Comparison of ENCODE assay signal across 25 cellular contexts in genomic region chr2:44746856-44747612, GRCh38.
DNase-seq lines count a peak whose midpoint lies in the region; ATAC-seq and TF ChIP-seq lines count a peak whose summit lies in the region.
"Had no signal": no experiment of that assay in that cellular context is flagged by ENCODE, and none has a peak within 500 bp of the region (broad histone marks: within the 10 kb centered on the region; RNA-seq: fewer than 3 reads in every experiment).

No MANE protein-coding gene starts in this region.

- no peak overlapping the region for H3K4me3 Mint-ChIP-seq in natural killer cell treated with Interleukin-12 subunit alpha and Interleukin-12 subunit beta and Interleukin-15 and Interleukin-18, amount 100 ng/mL, for 72 hours
- no peak overlapping the region for H3K4me3 Mint-ChIP-seq in CD4-positive, alpha-beta T cell
- H3K4me3 Mint-ChIP-seq: activated B cell treated with CpG ODN at 0.5 μM for 24 hours; activated naive CD4-positive, alpha-beta T cell treated with anti-CD3 and anti-CD28 coated beads, Interleukin-2, amount 50 U/mL, for 24 hours; HFFc6; naive B cell; stimulated activated memory B cell treated with anti-CD40 and anti-IgM and Interleukin-4, amounts not matched to agents 10 μg/mL and 1 μg/mL and 100 μg/mL, for 72 hours had no signal

- no peaks in the 10 kb centered on the region for H3K9me3 ChIP-seq in breast epithelium
- no peaks in the 10 kb centered on the region for H3K9me3 ChIP-seq in MG63
- H3K9me3 ChIP-seq in CD4-positive, alpha-beta T cell (ENCODE audit: control insufficient read depth, low read length), result no peaks in the 10 kb centered on the region
- H3K9me3 ChIP-seq: BE2C, spleen had no signal

- no peak for TF ChIP-seq POLR2A in breast epithelium (IDR thresholded peaks at IDR 0.05)

- CTCF ChIA-PET in CD4-positive, alpha-beta T cell (lab: Charles Lee), result no interaction called here

- H3K27me3 Mint-ChIP-seq in natural killer cell treated with Interleukin-12 subunit alpha and Interleukin-12 subunit beta and Interleukin-15 and Interleukin-18, amount 100 ng/mL, for 72 hours, result peaks cover 8 to 12% of the 10 kb centered on the region in 2 donors
- H3K27me3 Mint-ChIP-seq in CD4-positive, alpha-beta T cell, result no peaks in the 10 kb centered on the region
- H3K27me3 Mint-ChIP-seq: activated B cell treated with CpG ODN at 0.5 μM for 24 hours; activated naive CD4-positive, alpha-beta T cell treated with anti-CD3 and anti-CD28 coated beads, Interleukin-2, amount 50 U/mL, for 24 hours; naive B cell; stimulated activated memory B cell treated with anti-CD40 and anti-IgM and Interleukin-4, amounts not matched to agents 10 μg/mL and 1 μg/mL and 100 μg/mL, for 72 hours had no signal

- H3K36me3 ChIP-seq in breast epithelium (no peaks in the 10 kb centered on the region), MG63 (no peaks in the 10 kb centered on the region)
- H3K36me3 ChIP-seq: BE2C had no signal

- H3K36me3 Mint-ChIP-seq in natural killer cell treated with Interleukin-12 subunit alpha and Interleukin-12 subunit beta and Interleukin-15 and Interleukin-18, amount 100 ng/mL, for 72 hours, result peaks cover 10% of the 10 kb centered on the region
- H3K36me3 Mint-ChIP-seq in CD4-positive, alpha-beta T cell (ENCODE audit: low read depth), result peaks cover 46% of the 10 kb centered on the region

- POLR2A ChIA-PET in CD4-positive, alpha-beta T cell (lab: Charles Lee), result no interaction called here

- H3K27me3 ChIP-seq in breast epithelium (no peaks in the 10 kb centered on the region), MG63 (no peaks in the 10 kb centered on the region)
- H3K27me3 ChIP-seq in CD4-positive, alpha-beta T cell (ENCODE audit: control insufficient read depth, insufficient read depth, low read length), result no peaks in the 10 kb centered on the region
- H3K27me3 ChIP-seq: BE2C, spleen had no signal

- DNase-seq in DMS79 (lab: John Stamatoyannopoulos, UW) (peak; percentile 46), LNCaP clone FGC (ENCODE audit: low read depth) (peak; percentile 27), breast epithelium (ENCODE audit: low spot score in 2 of 2) (no peak), myocyte (ENCODE audit: low read depth) (peak; percentile 29), amygdala (lab: John Stamatoyannopoulos, UW) (no peak), MG63 (no peak)
- DNase-seq in natural killer cell treated with Interleukin-12 subunit alpha and Interleukin-12 subunit beta and Interleukin-15 and Interleukin-18, amount 100 ng/mL, for 72 hours (ENCODE audit: low spot score), result no peak
- no peak for DNase-seq in CD4-positive, alpha-beta T cell
- DNase-seq: activated B cell treated with CpG ODN at 0.5 μM for 24 hours; activated CD8-positive, alpha-beta memory T cell treated with anti-CD3 and anti-CD28 coated beads, Interleukin-2, amount 50 U/mL, for 4 hours; anterior cingulate cortex; BE2C; dermis blood vessel endothelial cell; HFFc6; KG1; left cardiac atrium; mesenchymal stem cell; naive B cell; NCI-H1694; NCI-H2227 treated with DMSO at 0.1 percent for 48 hours; RPMI8226; spleen; stimulated activated CD4-positive, alpha-beta T cell treated with anti-CD3 and anti-CD28 coated beads, Interleukin-2, amount 100 ng/mL, for 48 hours had no signal

- no peaks in the 10 kb centered on the region for H3K4me1 ChIP-seq in breast epithelium
- H3K4me1 ChIP-seq: spleen had no signal

- no peak overlapping the region for H3K27ac Mint-ChIP-seq in natural killer cell treated with Interleukin-12 subunit alpha and Interleukin-12 subunit beta and Interleukin-15 and Interleukin-18, amount 100 ng/mL, for 72 hours
- no peak overlapping the region for H3K27ac Mint-ChIP-seq in CD4-positive, alpha-beta T cell
- H3K27ac Mint-ChIP-seq: activated B cell treated with CpG ODN at 0.5 μM for 24 hours; activated naive CD4-positive, alpha-beta T cell treated with anti-CD3 and anti-CD28 coated beads, Interleukin-2, amount 50 U/mL, for 24 hours; HFFc6; naive B cell; stimulated activated memory B cell treated with anti-CD40 and anti-IgM and Interleukin-4, amounts not matched to agents 10 μg/mL and 1 μg/mL and 100 μg/mL, for 72 hours had no signal

- ATAC-seq in natural killer cell treated with Interleukin-12 subunit alpha and Interleukin-12 subunit beta and Interleukin-15 and Interleukin-18, amount 100 ng/mL, for 72 hours, result no peak
- ATAC-seq in CD4-positive, alpha-beta T cell (ENCODE audit: poor library complexity), result no peak
- ATAC-seq: stimulated activated memory B cell treated with anti-CD40 and anti-IgM and Interleukin-4, amounts not matched to agents 10 μg/mL and 1 μg/mL and 100 μg/mL, for 72 hours had no signal

- H3K9me3 Mint-ChIP-seq in natural killer cell treated with Interleukin-12 subunit alpha and Interleukin-12 subunit beta and Interleukin-15 and Interleukin-18, amount 100 ng/mL, for 72 hours, result no peaks in the 10 kb centered on the region
- no peaks in the 10 kb centered on the region for H3K9me3 Mint-ChIP-seq in CD4-positive, alpha-beta T cell
- H3K9me3 Mint-ChIP-seq: activated B cell treated with CpG ODN at 0.5 μM for 24 hours; activated naive CD4-positive, alpha-beta T cell treated with anti-CD3 and anti-CD28 coated beads, Interleukin-2, amount 50 U/mL, for 24 hours; HFFc6; naive B cell; stimulated activated memory B cell treated with anti-CD40 and anti-IgM and Interleukin-4, amounts not matched to agents 10 μg/mL and 1 μg/mL and 100 μg/mL, for 72 hours had no signal

- no peak for TF ChIP-seq CTCF in LNCaP clone FGC (IDR thresholded peaks at IDR 0.05; ENCODE audit: control insufficient read depth, extremely low read depth, insufficient read depth)
- TF ChIP-seq CTCF in breast epithelium (IDR thresholded peaks at IDR 0.05), result no peak
- no peak for TF ChIP-seq CTCF in CD4-positive, alpha-beta T cell (IDR thresholded peaks at IDR 0.05)

- H3K27ac ChIP-seq in breast epithelium, result peak overlapping the region; percentile 0 to 58
- no peak overlapping the region for H3K27ac ChIP-seq in CD4-positive, alpha-beta T cell (ENCODE audit: low read depth, low read length)
- H3K27ac ChIP-seq: spleen had no signal

- H3K4me1 Mint-ChIP-seq in natural killer cell treated with Interleukin-12 subunit alpha and Interleukin-12 subunit beta and Interleukin-15 and Interleukin-18, amount 100 ng/mL, for 72 hours (ENCODE audit: low read depth in 2 of 2), result peaks cover 4 to 8% of the 10 kb centered on the region in 2 donors
- no peaks in the 10 kb centered on the region for H3K4me1 Mint-ChIP-seq in CD4-positive, alpha-beta T cell (ENCODE audit: low read depth)
- H3K4me1 Mint-ChIP-seq: activated B cell treated with CpG ODN at 0.5 μM for 24 hours; activated naive CD4-positive, alpha-beta T cell treated with anti-CD3 and anti-CD28 coated beads, Interleukin-2, amount 50 U/mL, for 24 hours; stimulated activated memory B cell treated with anti-CD40 and anti-IgM and Interleukin-4, amounts not matched to agents 10 μg/mL and 1 μg/mL and 100 μg/mL, for 72 hours had no signal

- intact Hi-C loops in breast epithelium (cut with DNase I; ENCODE audit: low total_unique reads), result loop anchor here (10.0 kb wide), 1 partner anchor 1198 kb away; no protein-coding TSS in a partner anchor
- intact Hi-C loops in CD4-positive, alpha-beta T cell (cut with DNase I, micrococcal nuclease), result no loop called here

- H3K4me3 ChIP-seq in LNCaP clone FGC (ENCODE audit: low read depth, low read length) (no peak overlapping the region), breast epithelium (no peak overlapping the region), MG63 (no peak overlapping the region)
- H3K4me3 ChIP-seq: spleen had no signal

Comparison
In these comparisons a context has a peak if more than half of its experiments do, and no peak if none do; other contexts are left out.
1. DNase-seq: peak in DMS79 (single experiment), LNCaP clone FGC (single experiment) and myocyte (single experiment); none in breast epithelium (0 of 2), natural killer cell treated with Interleukin-12 subunit alpha and Interleukin-12 subunit beta and Interleukin-15 and Interleukin-18, amount 100 ng/mL, for 72 hours (single experiment), amygdala (0 of 56), MG63 (single experiment) and CD4-positive, alpha-beta T cell (0 of 10).